In the genomic region with DNA sequence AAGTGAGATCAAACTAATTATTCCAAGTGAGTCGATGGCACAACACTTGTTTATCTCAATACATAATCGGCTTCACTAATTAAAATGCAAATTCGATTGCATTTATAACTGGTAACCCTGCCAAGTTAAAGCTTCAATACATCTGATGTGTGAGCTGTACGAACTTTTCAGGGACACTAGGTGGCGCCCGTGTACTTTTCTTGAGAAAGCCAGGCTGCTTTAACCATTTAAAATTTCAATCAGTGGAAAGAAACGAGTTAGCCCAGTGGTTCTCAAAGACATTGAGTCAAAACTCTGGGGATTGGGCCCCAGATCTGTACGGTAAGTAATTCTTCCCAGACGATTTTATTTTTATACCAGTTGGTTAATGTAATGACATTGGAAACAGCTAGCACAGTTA, we compare ENCODE assay signal across 8 cellular contexts.
DNase-seq lines count a peak whose midpoint lies in the region; ATAC-seq and TF ChIP-seq lines count a peak whose summit lies in the region.

No MANE protein-coding gene starts in this region.

- H3K4me3 ChIP-seq in PC-3 (ENCODE audit: low read length) (peak overlapping the region; percentile 28), upper lobe of right lung (no peak overlapping the region)

- no peak overlapping the region for H3K27ac ChIP-seq in PC-3 (ENCODE audit: low read length)
- H3K27ac ChIP-seq in upper lobe of right lung, result no peak overlapping the region

- CTCF ChIA-PET in PC-3 (lab: Charles Lee), result interaction anchor here (0.5 to 2.3 kb wide), 14 partner anchors 209 to 819 kb away, joined by 3 to 25 read pairs (median 6); a partner anchor contains a TSS

- H3K9me3 ChIP-seq in PC-3 (ENCODE audit: low read length), result no peaks in the 10 kb centered on the region
- no peaks in the 10 kb centered on the region for H3K9me3 ChIP-seq in upper lobe of right lung

- H3F3A ChIP-seq in PC-3 (ENCODE audit: low read length, unreplicated experiment), result no peaks in the 10 kb centered on the region

- H3K27me3 ChIP-seq in PC-3 (ENCODE audit: low read length), result peaks cover 12% of the 10 kb centered on the region; the same call in 1 of the 2 replicates
- H3K27me3 ChIP-seq in upper lobe of right lung, result peaks cover 4% of the 10 kb centered on the region

- no peaks in the 10 kb centered on the region for H3K79me2 ChIP-seq in PC-3 (ENCODE audit: low read length)

- no peaks in the 10 kb centered on the region for H3K9me2 ChIP-seq in PC-3 (replicated peaks; ENCODE audit: low read length)

- POLR2A ChIA-PET in PC-3 (lab: Charles Lee; ENCODE audit: unreplicated experiment), result interaction anchor here (0.6 kb wide), 1 partner anchor 19 kb away, joined by 4 read pairs; no protein-coding TSS in a partner anchor

- H3K36me3 ChIP-seq in PC-3 (ENCODE audit: low read depth, low read length), result no peaks in the 10 kb centered on the region
- no peaks in the 10 kb centered on the region for H3K36me3 ChIP-seq in upper lobe of right lung

- intact Hi-C loops in PC-3 (cut with micrococcal nuclease), result loop anchor here (1.0 to 10.0 kb wide), 6 partner anchors 350 to 1925 kb away; no protein-coding TSS in a partner anchor
- intact Hi-C loops in upper lobe of right lung (cut with DNase I), result no loop called here

- no peaks in the 10 kb centered on the region for H4K20me1 ChIP-seq in PC-3 (ENCODE audit: low read length)

- no TSS peak for BruUV-seq in PC-3 (replicated peaks; lab: Mats Ljungman, UMichigan)

- TF ChIP-seq CTCF in AG09319 (IDR thresholded peaks at IDR 0.05; ENCODE audit: low read depth, low read length), result peak; percentile 81
- TF ChIP-seq CTCF in PC-3 (conservative IDR thresholded peaks at IDR 0.05; ENCODE audit: low read depth, low read length), result peak; percentile 97
- peak in 1 of 3 donors; percentile 48 for TF ChIP-seq CTCF in omental fat pad (IDR thresholded peaks at IDR 0.05)
- TF ChIP-seq CTCF in upper lobe of right lung (IDR thresholded peaks at IDR 0.05), result peak; percentile 86

- H3K4me2 ChIP-seq in PC-3 (ENCODE audit: low read length), result peak overlapping the region; percentile 63

- DNase-seq in AG09319 (ENCODE audit: extremely low read depth, low read depth) (peak; percentile 27), LHCN-M2 (ENCODE audit: low read depth) (peak; percentile 51), PC-3 (peak; percentile 89), fibroblast of the conjunctiva (ENCODE audit: low read depth) (peak; percentile 46), omental fat pad (ENCODE audit: low spot score) (peak; percentile 26), upper lobe of right lung (no peak)
- DNase-seq in activated T-cell treated with anti-CD3 and anti-CD28 coated beads, Interleukin-2, amount 50 U/mL, for 48 hours, result peak; percentile 30 to 39

- H3K4me1 ChIP-seq in PC-3 (ENCODE audit: insufficient read depth, low read length), result no peaks in the 10 kb centered on the region; the same call in 1 of the 2 replicates
- H3K4me1 ChIP-seq in upper lobe of right lung, result no peaks in the 10 kb centered on the region

- peak overlapping the region; percentile 65 for H2AFZ ChIP-seq in PC-3 (ENCODE audit: low read length)

- no peak overlapping the region for H3K9ac ChIP-seq in PC-3 (ENCODE audit: low read length)

- ATAC-seq in GM18907 (IDR thresholded peaks at IDR 0.05; ENCODE audit: unreplicated experiment) (peak; percentile 43), PC-3 (peak; percentile 74), omental fat pad (ENCODE audit: low FRiP score) (no peak), upper lobe of right lung (peak; percentile 85)
